16 cellular contexts compared by ENCODE assay signal in genomic region chr1:147169171-147169570, GRCh38. TPM values are rescaled to one million over a fixed set of nuclear protein-coding genes. Genes with fewer than 3 reads are reported as not detected.
DNase-seq lines count a peak whose midpoint lies in the region; ATAC-seq and TF ChIP-seq lines count a peak whose summit lies in the region.
"Had no signal": no experiment of that assay in that cellular context is flagged by ENCODE, and none has a peak within 500 bp of the region (broad histone marks: within the 10 kb centered on the region; RNA-seq: fewer than 3 reads in every experiment).

No MANE protein-coding gene starts in this region.

- in situ Hi-C loops in GM23248 (cut with MboI) = no loop called here

- H3K27ac ChIP-seq in GM23248 (peak overlapping the region; percentile 90), RWPE2 (ENCODE audit: poor library complexity, severe bottlenecking) (peak overlapping the region; percentile 97), neural progenitor cell (no peak overlapping the region), RWPE1 (no peak overlapping the region)
- H3K27ac ChIP-seq: SJCRH30 had no signal

- H3K9me2 ChIP-seq in GM23248 (ENCODE audit: insufficient read depth) = no peaks in the 10 kb centered on the region

- H3K9ac ChIP-seq in GM23248 (peak overlapping the region; percentile 89), neural progenitor cell (no peak overlapping the region)

- H3K9me3 ChIP-seq in GM23248 (ENCODE audit: low read depth) = no peaks in the 10 kb centered on the region
- no peaks in the 10 kb centered on the region for H3K9me3 ChIP-seq in RWPE2 (ENCODE audit: severe bottlenecking)
- no peaks in the 10 kb centered on the region for H3K9me3 ChIP-seq in neural progenitor cell (ENCODE audit: low read depth)
- H3K9me3 ChIP-seq in mucosa of descending colon = no peaks in the 10 kb centered on the region
- H3K9me3 ChIP-seq: SJCRH30 had no signal

- H3K27me3 Mint-ChIP-seq in neural progenitor cell (ENCODE audit: insufficient read depth, low read depth) = peaks cover 7% of the 10 kb centered on the region
- H3K27me3 Mint-ChIP-seq: naive B cell had no signal

- H3K27me3 ChIP-seq in GM23248 (replicated peaks; ENCODE audit: insufficient read depth) = no peaks in the 10 kb centered on the region
- H3K27me3 ChIP-seq in RWPE2 (ENCODE audit: insufficient read depth, poor library complexity, severe bottlenecking) = no peaks in the 10 kb centered on the region
- no peaks in the 10 kb centered on the region for H3K27me3 ChIP-seq in neural progenitor cell
- H3K27me3 ChIP-seq: SJCRH30 had no signal

- H3K4me2 ChIP-seq in GM23248 (ENCODE audit: unreplicated experiment) (peak overlapping the region; percentile 85), neural progenitor cell (peak overlapping the region; percentile 23)

- WGBS in GM23248 (ENCODE audit: low coverage in 1 of 2, low lambda C conversion rate in 2 of 2, missing lambda C conversion rate in 2 of 2), 2 experiments = 81 to 89% methylated on average over 3 of the region's 3 CpGs

- POLR2A ChIA-PET in RWPE1 (lab: Yijun Ruan, JAX; ENCODE audit: low non-redundant PET) = interaction anchor here (1.3 kb wide), 1 partner anchor 74 kb away, joined by 3 read pairs; no protein-coding TSS in a partner anchor

- H3K9me3 Mint-ChIP-seq in neural progenitor cell = peaks cover 2% of the 10 kb centered on the region
- H3K9me3 Mint-ChIP-seq: naive B cell had no signal

- intact Hi-C loops in mucosa of descending colon (cut with DNase I, micrococcal nuclease) = no loop called here

- H4K20me1 ChIP-seq in GM23248 (ENCODE audit: insufficient read depth) = no peaks in the 10 kb centered on the region
- peaks cover 4% of the 10 kb centered on the region for H4K20me1 ChIP-seq in neural progenitor cell (ENCODE audit: low read depth)

- peaks cover 83% of the 10 kb centered on the region for H3K79me2 ChIP-seq in GM23248 (ENCODE audit: insufficient read depth)
- peaks cover 66% of the 10 kb centered on the region for H3K79me2 ChIP-seq in neural progenitor cell (ENCODE audit: low read depth)

- no peak overlapping the region for H3K4me3 Mint-ChIP-seq in neural progenitor cell

- H3K4me1 ChIP-seq in GM23248 (ENCODE audit: insufficient read depth) (peaks cover 52% of the 10 kb centered on the region), RWPE2 (ENCODE audit: insufficient read depth, poor library complexity, severe bottlenecking) (peaks cover 39% of the 10 kb centered on the region), neural progenitor cell (peaks cover 27% of the 10 kb centered on the region), mucosa of descending colon (ENCODE audit: low read depth) (peaks cover 39% of the 10 kb centered on the region)

- peaks cover 17% of the 10 kb centered on the region for H3K36me3 Mint-ChIP-seq in neural progenitor cell

- H3F3A ChIP-seq in GM23248 (ENCODE audit: insufficient read depth) (peaks cover 66% of the 10 kb centered on the region), neural progenitor cell (ENCODE audit: low read depth) (peaks cover 20% of the 10 kb centered on the region)

- peaks cover 24% of the 10 kb centered on the region for H3K4me1 Mint-ChIP-seq in neural progenitor cell

- H3K4me3 ChIP-seq in GM23248 (peak overlapping the region; percentile 96), RWPE2 (ENCODE audit: severe bottlenecking) (no peak overlapping the region), fibroblast of pulmonary artery (replicated peaks; ENCODE audit: low read depth, low read length) (no peak overlapping the region), neural progenitor cell (no peak overlapping the region), mucosa of descending colon (no peak overlapping the region)
- H3K4me3 ChIP-seq: SJCRH30 had no signal

- H3K27ac Mint-ChIP-seq in neural progenitor cell = no peak overlapping the region
- H3K27ac Mint-ChIP-seq: activated naive CD4-positive, alpha-beta T cell treated with anti-CD3 and anti-CD28 coated beads, Interleukin-2, amount 50 U/mL, for 72 hours; naive B cell had no signal

- DNase-seq in GM23248 = no peak
- DNase-seq in RWPE2 (ENCODE audit: low spot score) = no peak
- peak; percentile 45 for DNase-seq in fibroblast of pulmonary artery (ENCODE audit: low read depth)
- no peak for DNase-seq in neural progenitor cell (ENCODE audit: low spot score)
- DNase-seq in mucosa of descending colon = no peak
- no peak for DNase-seq in NCI-H1105 (lab: John Stamatoyannopoulos, UW)
- no peak for DNase-seq in RWPE1 (ENCODE audit: low spot score)
- DNase-seq: activated CD4-positive, alpha-beta T cell treated with anti-CD3 and anti-CD28 coated beads, Interleukin-2, amount 50 U/mL, for 4 hours; activated T-cell treated with anti-CD3 and anti-CD28 coated beads, Interleukin-2, amount 50 U/mL, for 1 hour; left ventricle myocardium superior; naive B cell; NCI-H187 treated with DMSO at 0.1 percent for 48 hours; NCI-H510A had no signal

- H2AFZ ChIP-seq in GM23248 = no peak overlapping the region
- no peak overlapping the region for H2AFZ ChIP-seq in neural progenitor cell (replicated peaks)

- H3K36me3 ChIP-seq in GM23248 (ENCODE audit: low read depth) (0 out of 2 replicates have a peak, but pooled peaks cover 17% of the 10 kb centered on the region), RWPE2 (ENCODE audit: low read depth) (peaks cover 29% of the 10 kb centered on the region), neural progenitor cell (peaks cover 3% of the 10 kb centered on the region), mucosa of descending colon (ENCODE audit: low read depth) (no peaks in the 10 kb centered on the region)
- H3K36me3 ChIP-seq: SJCRH30 had no signal

- TF ChIP-seq CTCF in RWPE2 (IDR thresholded peaks at IDR 0.05; ENCODE audit: poor library complexity, severe bottlenecking) (no peak), fibroblast of pulmonary artery (IDR thresholded peaks at IDR 0.05; ENCODE audit: low read length, missing control alignments) (no peak), neural progenitor cell (IDR thresholded peaks at IDR 0.05) (no peak), mucosa of descending colon (IDR thresholded peaks at IDR 0.05) (no peak), RWPE1 (conservative IDR thresholded peaks at IDR 0.05; ENCODE audit: low read depth) (no peak)

- CTCF ChIA-PET in RWPE1 (lab: Yijun Ruan, JAX) = no interaction called here

- ATAC-seq in RWPE2 (ENCODE audit: low read depth) (no peak), mucosa of descending colon (no peak), GM21515 (IDR thresholded peaks at IDR 0.05; ENCODE audit: unreplicated experiment) (no peak)
- ATAC-seq: activated naive CD4-positive, alpha-beta T cell treated with anti-CD3 and anti-CD28 coated beads, Interleukin-2, amount 50 U/mL, for 72 hours; left ventricle myocardium superior had no signal

RNA-seq across cellular contexts. Expression of gene PRKAB2, which starts 3.1 kb away (rescaled TPM):
- 24.6 and 42.2 TPM in 2 replicates for total RNA-seq in GM23248 (2014; rRNA removed; shearing (Covaris generic))
- polyA plus RNA-seq in GM23248 (2016; fragmentation: Nextera tagmentation; extraction: Ambion mirVana) = 18.0 and 18.2 TPM in 2 replicates
- total RNA-seq in neural progenitor cell (ENCODE audit: low replicate concordance) (31.0 and 42.8 TPM in 2 replicates), mucosa of descending colon (10 to 100 TPM; 16.6 to 27.2 (median 20.2) TPM)

RNA-seq across cellular contexts. Expression of gene FMO5, which starts 56.0 kb away (rescaled TPM):
- 1.8 and 4.9 TPM in 2 replicates for total RNA-seq in GM23248 (2014; rRNA removed; shearing (Covaris generic))
- 1.1 and 1.2 TPM in 2 replicates for polyA plus RNA-seq in GM23248 (2016; fragmentation: Nextera tagmentation; extraction: Ambion mirVana)
- total RNA-seq in neural progenitor cell (ENCODE audit: low replicate concordance) (0.28 and 0.82 TPM in 2 replicates), mucosa of descending colon (100 to 1,000 TPM in 1 of 3 donors, 10 to 100 TPM in 2; 25.2 to 111 (median 55.7) TPM)
- total RNA-seq: SJCRH30 had no signal

Comparison
In these comparisons a context has a peak if more than half of its experiments do, and no peak if none do; other contexts are left out.
1. H3K27ac ChIP-seq: peak in GM23248 (single experiment) and RWPE2 (single experiment); none in neural progenitor cell (single experiment) and RWPE1 (single experiment).